In genomic region chrX:108640817-108641216, GRCh38 we compare ENCODE assay signal across 19 cellular contexts.
A peak's percentile ranks its signal among the peaks of the same experiment; 100 is the strongest.
DNase-seq lines count a peak whose midpoint lies in the region; ATAC-seq, FAIRE-seq and TF ChIP-seq lines count a peak whose summit lies in the region.
"Had no signal": no experiment of that assay in that cellular context is flagged by ENCODE, and none has a peak within 500 bp of the region (broad histone marks: within the 10 kb centered on the region; RNA-seq: fewer than 3 reads in every experiment).

No MANE protein-coding gene starts in this region.

- intact Hi-C loops in HepG2 (cut with micrococcal nuclease; ENCODE audit: unreplicated experiment) = no loop called here

- no peak for TF ChIP-seq RAD21 in HepG2 (CRISPR knock-in tag; IDR thresholded peaks at IDR 0.05)

- H3K79me2 ChIP-seq in KMS-11 (ENCODE audit: insufficient read depth, low read depth) (no peaks in the 10 kb centered on the region), HepG2 (ENCODE audit: insufficient read depth, low read length) (no peaks in the 10 kb centered on the region)

- DNase-seq in frontal cortex (ENCODE audit: low spot score in 2 of 2) (no peak), NCI-H1694 treated with DMSO at 0.1 percent for 48 hours (lab: John Stamatoyannopoulos, UW) (no peak), HepG2 (ENCODE audit: low spot score) (no peak), activated gamma-delta T cell (lab: John Stamatoyannopoulos, UW) (no peak), islet precursor cell (no peak)
- DNase-seq: ACHN; CD4-positive, CD25-positive, alpha-beta regulatory T cell; DMS53; GF-D8; GOT3; HFFc6; Karpas-422 had no signal

- no peak overlapping the region for H3K9ac ChIP-seq in KMS-11
- no peak overlapping the region for H3K9ac ChIP-seq in HepG2 (ENCODE audit: insufficient read depth, low read depth, low read length)
- H3K9ac ChIP-seq: BLaER1 treated with 17β-estradiol and CSF1 and Interleukin-3, amounts not matched to agents 10 nM and 100 nM had no signal

- H3K4me3 ChIP-seq in KMS-11 (IDR thresholded peaks at IDR 0.05; ENCODE audit: insufficient read depth, low read depth, low read length) (no peak overlapping the region), HepG2 (replicated peaks in 1 of 3; ENCODE audit: insufficient read depth in 1 of 3, low read depth in 2 of 3, low read length in 3 of 3) (no peak overlapping the region)
- H3K4me3 ChIP-seq: BLaER1 treated with 17β-estradiol and CSF1 and Interleukin-3, amounts not matched to agents 10 nM and 100 nM; HAP-1 had no signal

- in situ Hi-C loops in HepG2 (cut with HindIII; ENCODE audit: extremely low pct_ligation_motif_present, low pct_unique_long_range_greater_than_20kb) = no loop called here

- H3K36me3 ChIP-seq in KMS-11 (ENCODE audit: insufficient read depth) (no peaks in the 10 kb centered on the region), HepG2 (replicated peaks in 1 of 2; ENCODE audit: control insufficient read depth in 1 of 2, insufficient read depth in 2 of 2, low read length in 2 of 2) (no peaks in the 10 kb centered on the region)
- H3K36me3 ChIP-seq: BLaER1 treated with 17β-estradiol and CSF1 and Interleukin-3, amounts not matched to agents 10 nM and 100 nM had no signal

- 0 out of 2 replicates have a peak overlapping the region, but pooled peaks have one; percentile 10 for H3K4me2 ChIP-seq in KMS-11
- H3K4me2 ChIP-seq in HepG2 (ENCODE audit: low read depth, low read length) = no peak overlapping the region
- H3K4me2 ChIP-seq: BLaER1 treated with 17β-estradiol and CSF1 and Interleukin-3, amounts not matched to agents 10 nM and 100 nM had no signal

- H3K27ac ChIP-seq in KMS-11 = no peak overlapping the region
- H3K27ac ChIP-seq in HepG2 (ENCODE audit: extremely low read length, insufficient read depth, low read length) = no peak overlapping the region
- H3K27ac ChIP-seq: BLaER1 treated with 17β-estradiol and CSF1 and Interleukin-3, amounts not matched to agents 10 nM and 100 nM had no signal

- ATAC-seq in GM18520 (IDR thresholded peaks at IDR 0.05; ENCODE audit: unreplicated experiment) (peak; percentile 93), GM21786 (IDR thresholded peaks at IDR 0.05; ENCODE audit: unreplicated experiment) (peak; percentile 70), HepG2 (no peak)

- H3K9me3 ChIP-seq in HepG2 (ENCODE audit: low read length) = no peaks in the 10 kb centered on the region
- H3K9me3 ChIP-seq: HAP-1 had no signal

- TF ChIP-seq POLR2A in HepG2 (IDR thresholded peaks at IDR 0.05; ENCODE audit: insufficient read depth in 1 of 2, low read depth in 2 of 2, low read length in 2 of 2) = no peak

- H2AFZ ChIP-seq in KMS-11 (ENCODE audit: low read depth) (no peak overlapping the region), HepG2 (ENCODE audit: low read length) (no peak overlapping the region)

- TF ChIP-seq EP300 in HepG2 (IDR thresholded peaks at IDR 0.05; ENCODE audit: low read depth in 2 of 2, low read length in 2 of 2) (no peak), HepG2 (CRISPR knock-in tag; IDR thresholded peaks at IDR 0.05; ENCODE audit: borderline replicate concordance) (no peak)

- H3K27me3 ChIP-seq in KMS-11 (ENCODE audit: insufficient read depth, low read depth) = no peaks in the 10 kb centered on the region
- H3K27me3 ChIP-seq in HepG2 (ENCODE audit: control insufficient read depth in 1 of 2, insufficient read depth in 2 of 2, low read length in 2 of 2) = no peaks in the 10 kb centered on the region

- H3K4me1 ChIP-seq in KMS-11 (ENCODE audit: low read depth, poor library complexity, severe bottlenecking) = peaks cover 13% of the 10 kb centered on the region
- no peaks in the 10 kb centered on the region for H3K4me1 ChIP-seq in HepG2 (ENCODE audit: insufficient read depth, low read length)
- H3K4me1 ChIP-seq: BLaER1 treated with 17β-estradiol and CSF1 and Interleukin-3, amounts not matched to agents 10 nM and 100 nM; HAP-1 had no signal

- POLR2A ChIA-PET in HepG2 (lab: Yijun Ruan, JAX) = no interaction called here

- CTCF ChIA-PET in HepG2 (lab: Yijun Ruan, JAX; ENCODE audit: low intra/inter-chr PET ratio, low total read pairs) = no interaction called here

- peak; percentile 70 for FAIRE-seq in frontal cortex (lab: Jason Lieb, UNC)
- no peak for FAIRE-seq in HepG2 (lab: Jason Lieb, UNC)
- FAIRE-seq: GM18507, HTR-8/SVneo had no signal

- no peak for TF ChIP-seq CTCF in KMS-11 (conservative IDR thresholded peaks at IDR 0.05; ENCODE audit: low read depth, low read length)
- TF ChIP-seq CTCF in HepG2 (CRISPR knock-in tag; IDR thresholded peaks at IDR 0.05) = no peak

- BruUV-seq in HepG2 (replicated peaks; lab: Mats Ljungman, UMichigan) = no TSS peak

- no peaks in the 10 kb centered on the region for H4K20me1 ChIP-seq in KMS-11 (ENCODE audit: insufficient read depth)
- H4K20me1 ChIP-seq in HepG2 (ENCODE audit: insufficient read depth, low read length) = no peaks in the 10 kb centered on the region
- H4K20me1 ChIP-seq: BLaER1 treated with 17β-estradiol and CSF1 and Interleukin-3, amounts not matched to agents 10 nM and 100 nM had no signal

TF ChIP-seq in HepG2, 621 proteins besides CTCF, POLR2A, EP300 and RAD21:
- no peak for TF ChIP-seq ZNF770 (CRISPR knock-in tag; IDR thresholded peaks at IDR 0.05)
